ENCODE assay signal across 8 cellular contexts in the genomic region with DNA sequence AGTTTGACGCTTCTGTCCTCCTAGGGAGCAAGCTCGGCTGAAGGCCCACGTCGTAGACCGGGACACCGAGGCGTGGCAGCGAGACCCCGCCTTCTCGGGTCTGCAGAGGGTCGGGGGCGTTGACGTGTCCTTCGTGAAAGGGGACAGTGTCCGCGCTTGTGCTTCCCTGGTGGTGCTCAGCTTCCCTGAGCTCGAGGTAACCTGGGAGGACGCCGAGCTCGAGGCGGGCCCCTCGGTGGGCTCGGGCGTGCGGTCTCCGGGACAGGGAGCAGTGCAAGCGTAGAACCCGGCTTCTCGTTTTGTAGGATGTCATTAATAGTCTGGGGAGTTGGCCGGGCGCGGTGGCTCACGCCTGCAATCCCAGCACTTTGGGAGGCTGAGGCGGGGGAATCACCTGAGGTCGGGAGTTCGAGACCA. TPM values are rescaled to one million over a fixed set of nuclear protein-coding genes. Genes with fewer than 3 reads are reported as not detected.
A peak's percentile ranks its signal among the peaks of the same experiment; 100 is the strongest.
DNase-seq lines count a peak whose midpoint lies in the region; ATAC-seq, FAIRE-seq and TF ChIP-seq lines count a peak whose summit lies in the region.

No MANE protein-coding gene starts in this region.

- no peak for FAIRE-seq in A549 (lab: Jason Lieb, UNC)

- no peak overlapping the region for H2AK5ac ChIP-seq in mesenchymal stem cell (ENCODE audit: low read length, severe bottlenecking)

- 8% methylated on average over 15 of the region's 36 CpGs for WGBS in A549 (ENCODE audit: missing lambda C conversion rate)
- 4 to 5% methylated on average over 11 to 36 of the region's 36 CpGs for WGBS in body of pancreas, 2 donors
- 11% methylated on average over 30 of the region's 36 CpGs for WGBS in mesenchymal stem cell

- no peak for TF ChIP-seq CTCF in A549 (IDR thresholded peaks at IDR 0.05)
- TF ChIP-seq CTCF in body of pancreas (IDR thresholded peaks at IDR 0.05), result no peak
- no peak for TF ChIP-seq CTCF in GM13976 (IDR thresholded peaks at IDR 0.05; ENCODE audit: borderline replicate concordance, control extremely low read depth, extremely low read depth, insufficient read depth, missing control alignments)

- CTCF ChIA-PET in A549 (lab: Yijun Ruan, JAX), result interaction anchor here (1.1 to 3.5 kb wide), 6 partner anchors 10 to 566 kb away, joined by 3 to 16 read pairs (median 5); no protein-coding TSS in a partner anchor

- peaks cover 31% of the 10 kb centered on the region for H3K79me1 ChIP-seq in mesenchymal stem cell (replicated peaks; ENCODE audit: low read length, poor library complexity, severe bottlenecking)

- H3K27ac ChIP-seq in A549 (peak overlapping the region; percentile 94 to 97), body of pancreas (peak overlapping the region; percentile 92 to 99 (median 96)), mesenchymal stem cell (ENCODE audit: low read length, poor library complexity, severe bottlenecking) (peak overlapping the region; percentile 24)

- H2AFZ ChIP-seq in mesenchymal stem cell (ENCODE audit: low read depth, low read length), result peak overlapping the region; percentile 68

- no peak overlapping the region for H2BK5ac ChIP-seq in mesenchymal stem cell (ENCODE audit: low read depth, low read length, poor library complexity, severe bottlenecking)

- no peak for TF ChIP-seq EP300 in A549 (IDR thresholded peaks at IDR 0.05)

- ATAC-seq in A549 (peak; percentile 51 to 63), HG02642 (IDR thresholded peaks at IDR 0.05; ENCODE audit: poor library complexity, unreplicated experiment) (peak; percentile 19), body of pancreas (no peak)

- H3K9ac ChIP-seq in mesenchymal stem cell (ENCODE audit: low read length), result peak overlapping the region; percentile 99

- H3K9me3 ChIP-seq in A549 (no peaks in the 10 kb centered on the region), body of pancreas (no peaks in the 10 kb centered on the region), mesenchymal stem cell (ENCODE audit: control insufficient read depth, low read length) (no peaks in the 10 kb centered on the region)

- no peak for DNase-seq in A549 (ENCODE audit: low read depth in 1 of 2, low spot score in 1 of 2)
- no peak for DNase-seq in body of pancreas
- no peak for DNase-seq in mesenchymal stem cell
- DNase-seq in KG1 (lab: John Stamatoyannopoulos, UW), result no peak
- DNase-seq in NCI-H1436 treated with DMSO at 0.1 percent for 48 hours (lab: John Stamatoyannopoulos, UW), result no peak
- DNase-seq in mucosa of gallbladder (ENCODE audit: low spot score), result no peak
- DNase-seq in GM13976 (ENCODE audit: low spot score), result no peak

- H3K23ac ChIP-seq in mesenchymal stem cell (ENCODE audit: low read length in 2 of 2), result no peak overlapping the region

- H2BK12ac ChIP-seq in mesenchymal stem cell (ENCODE audit: low read length in 2 of 2), result no peak overlapping the region

- H3K4ac ChIP-seq in mesenchymal stem cell (ENCODE audit: low read depth in 1 of 2, low read length in 2 of 2), result peak overlapping the region; percentile 25 to 92

- peaks cover 0 to 2% of the 10 kb centered on the region in 2 donors for H3K36me3 ChIP-seq in body of pancreas (replicated peaks in 1 of 2; ENCODE audit: insufficient read depth in 1 of 2, low read depth in 2 of 2)
- peaks cover 20 to 31% of the 10 kb centered on the region in 2 experiments for H3K36me3 ChIP-seq in mesenchymal stem cell (ENCODE audit: control insufficient read depth in 1 of 2, insufficient read depth in 2 of 2, low read depth in 1 of 2, low read length in 2 of 2)

- intact Hi-C loops in body of pancreas (cut with DNase I), result no loop called here

- peak overlapping the region; percentile 33 for H4K8ac ChIP-seq in mesenchymal stem cell (ENCODE audit: low read length)

- H3K4me1 ChIP-seq in A549 (peaks cover 17% of the 10 kb centered on the region), body of pancreas (peaks cover 33% of the 10 kb centered on the region), mesenchymal stem cell (ENCODE audit: control insufficient read depth, insufficient read depth, low read depth, low read length) (peaks cover 14% of the 10 kb centered on the region)

- POLR2A ChIA-PET in A549 (lab: Yijun Ruan, JAX), result interaction anchor here (0.7 to 2.9 kb wide), 4 partner anchors 9 to 411 kb away, joined by 3 to 13 read pairs (median 8); no protein-coding TSS in a partner anchor

- H3K4me2 ChIP-seq in A549 (peak overlapping the region; percentile 93), mesenchymal stem cell (ENCODE audit: low read length, poor library complexity, severe bottlenecking) (peak overlapping the region; percentile 67)

- no peak overlapping the region for H2BK15ac ChIP-seq in mesenchymal stem cell (ENCODE audit: low read depth, poor library complexity, severe bottlenecking)

- H3K18ac ChIP-seq in mesenchymal stem cell (ENCODE audit: low read depth in 1 of 2, low read length in 2 of 2), result peak overlapping the region; percentile 23 to 93

- H4K91ac ChIP-seq in mesenchymal stem cell (ENCODE audit: low read length), result peak overlapping the region; percentile 28

- H3K14ac ChIP-seq in mesenchymal stem cell (ENCODE audit: low read length in 2 of 2), result peak overlapping the region in 1 of 2 experiments; percentile 79

- in situ Hi-C loops in GM13976 (cut with MboI; ENCODE audit: low sequenced_read_pairs, unreplicated experiment), result no loop called here

- no peak for TF ChIP-seq POLR2A in A549 (IDR thresholded peaks at IDR 0.05; ENCODE audit: low read length)
- no peak for TF ChIP-seq POLR2A in body of pancreas (IDR thresholded peaks at IDR 0.05)

- TF ChIP-seq RAD21 in A549 (conservative IDR thresholded peaks at IDR 0.05 in 1 of 2, IDR thresholded peaks at IDR 0.05 in 1 of 2), result no peak

- no peak overlapping the region for H2BK120ac ChIP-seq in mesenchymal stem cell (ENCODE audit: low read depth, low read length)

- peak overlapping the region; percentile 74 for H3K4me3 ChIP-seq in A549
- H3K4me3 ChIP-seq in body of pancreas, result peak overlapping the region; percentile 46 to 97
- peak overlapping the region; percentile 92 to 98 for H3K4me3 ChIP-seq in mesenchymal stem cell (ENCODE audit: insufficient read depth in 1 of 2, low read depth in 1 of 2, low read length in 2 of 2)

- no peaks in the 10 kb centered on the region for H3K27me3 ChIP-seq in body of pancreas
- peaks cover 0 to 5% of the 10 kb centered on the region in 2 experiments for H3K27me3 ChIP-seq in mesenchymal stem cell (ENCODE audit: control insufficient read depth in 1 of 2, insufficient read depth in 1 of 2, low read length in 2 of 2)

TF ChIP-seq in A549, 52 proteins besides CTCF, POLR2A, EP300 and RAD21:
- peak; percentile 28; the same call in 1 of the 2 replicates for TF ChIP-seq CHD4 (IDR thresholded peaks at IDR 0.05; ENCODE audit: borderline replicate concordance)
- TF ChIP-seq, protein P1, sequence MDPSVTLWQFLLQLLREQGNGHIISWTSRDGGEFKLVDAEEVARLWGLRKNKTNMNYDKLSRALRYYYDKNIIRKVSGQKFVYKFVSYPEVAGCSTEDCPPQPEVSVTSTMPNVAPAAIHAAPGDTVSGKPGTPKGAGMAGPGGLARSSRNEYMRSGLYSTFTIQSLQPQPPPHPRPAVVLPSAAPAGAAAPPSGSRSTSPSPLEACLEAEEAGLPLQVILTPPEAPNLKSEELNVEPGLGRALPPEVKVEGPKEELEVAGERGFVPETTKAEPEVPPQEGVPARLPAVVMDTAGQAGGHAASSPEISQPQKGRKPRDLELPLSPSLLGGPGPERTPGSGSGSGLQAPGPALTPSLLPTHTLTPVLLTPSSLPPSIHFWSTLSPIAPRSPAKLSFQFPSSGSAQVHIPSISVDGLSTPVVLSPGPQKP (IDR thresholded peaks at IDR 0.05; ENCODE audit: low read depth, low read length), result no peak
TF ChIP-seq in A549: peak in this region for 1.

RNA-seq across cellular contexts. Expression of gene ENDOV, which starts 0.7 kb away (rescaled TPM):
- polyA plus RNA-seq in A549 (2011; rRNA removed) (33.2 and 37.2 TPM in 2 replicates), A549 (2017; fragmentation: RNase III; extraction: RNeasy Plus Mini Kit Qiagen cat#74134 plus additional on column Dnase treatment) (39.1 to 43.8 TPM (median 42.6 TPM) in 3 replicates)
- 46.1 and 52.4 TPM in 2 replicates for polyA plus RNA-seq in A549 (2012; cell fraction: cytosol; rRNA removed)
- polyA plus RNA-seq in A549 (2012; cell fraction: nucleus; rRNA removed), result 75.2 and 75.4 TPM in 2 replicates
- polyA minus RNA-seq in A549 (2011; rRNA and poly(A)+ RNA removed), result 39.3 and 41.7 TPM in 2 replicates
- total RNA-seq in body of pancreas (10 to 100 TPM in 1 of 2 donors, 1 to 10 TPM in 1; 8.3 to 17.5 TPM), mucosa of gallbladder (26.2 TPM)
- polyA plus RNA-seq in mesenchymal stem cell (2013, experiment 1 of 2), result 13.7 TPM
- 12.8 TPM for polyA plus RNA-seq in mesenchymal stem cell (2013, experiment 2 of 2)

Comparison
In these comparisons a context has a peak if more than half of its experiments do, and no peak if none do; other contexts are left out.
1. H3K27ac ChIP-seq: peak in every context shown above with its lines; median percentile 96 in body of pancreas; 96 in A549; 24 in mesenchymal stem cell.